In the genomic region with DNA sequence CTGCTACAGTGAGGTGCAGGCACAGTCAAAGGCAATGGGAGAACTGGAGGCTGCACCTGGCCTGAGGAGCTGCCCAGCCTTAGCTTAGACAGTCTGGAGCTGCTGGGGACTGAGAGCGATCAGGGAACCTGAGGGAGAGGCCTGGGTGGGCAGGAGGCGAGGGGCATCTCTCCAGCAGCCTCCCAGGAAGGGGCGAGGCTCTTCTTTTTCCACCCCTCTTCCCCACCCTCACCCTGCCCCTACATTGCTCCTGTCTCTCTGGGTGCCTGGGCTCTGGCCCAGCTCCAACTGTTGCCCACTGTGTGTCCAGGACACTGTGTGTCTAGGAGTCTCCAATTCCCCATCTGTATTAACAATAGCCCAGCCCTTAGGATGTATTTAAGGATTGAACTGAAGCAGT, we compare ENCODE assay signal across 39 cellular contexts. TPM values are rescaled to one million over a fixed set of nuclear protein-coding genes. Genes with fewer than 3 reads are reported as not detected.
"Had no signal": no experiment of that assay in that cellular context is flagged by ENCODE, and none has a peak within 500 bp of the region (broad histone marks: within the 10 kb centered on the region; RNA-seq: fewer than 3 reads in every experiment).

No MANE protein-coding gene starts in this region.

- H3K4me1 ChIP-seq: breast epithelium had no signal

- H3K4me3 ChIP-seq: ascending aorta, breast epithelium, cardiac muscle cell, coronary artery, esophagus squamous epithelium, gastroesophageal sphincter had no signal

- DNase-seq: activated CD4-positive, alpha-beta memory T cell treated with anti-CD3 and anti-CD28 coated beads for 36 hours; activated CD4-positive, alpha-beta T cell treated with anti-CD3 and anti-CD28 coated beads for 36 hours; activated CD4-positive, alpha-beta T cell treated with anti-CD3 and anti-CD28 coated beads, Interleukin-2, amount 10 ng/mL, durations not matched to agents 24 days and 14 days; activated CD4-positive, CD25-positive, alpha-beta regulatory T cell; activated CD4-positive, CD25-positive, alpha-beta regulatory T cell treated with anti-CD3 and anti-CD28 coated beads, Interleukin-2, amount 50 U/mL, for 72 hours; activated CD8-positive, alpha-beta memory T cell treated with anti-CD3 and anti-CD28 coated beads, Interleukin-2, amount 10 ng/mL, durations not matched to agents 7 days and 5 days; activated CD8-positive, alpha-beta memory T cell treated with anti-CD3 and anti-CD28 coated beads, Interleukin-2, amount 50 U/mL, for 4 hours; activated CD8-positive, alpha-beta T cell treated with anti-CD3 and anti-CD28 coated beads, Interleukin-2, amount 10 ng/mL, durations not matched to agents 7 days and 5 days; activated effector memory CD4-positive, alpha-beta T cell treated with anti-CD3 and anti-CD28 coated beads, Interleukin-2, amount 50 U/mL, for 16 hours; activated naive CD4-positive, alpha-beta T cell; activated naive CD4-positive, alpha-beta T cell treated with anti-CD3 and anti-CD28 coated beads, Interleukin-2, amount 10 ng/mL, durations not matched to agents 7 days and 5 days; activated naive CD8-positive, alpha-beta T cell treated with anti-CD3 and anti-CD28 coated beads, Interleukin-2, amount 10 ng/mL, durations not matched to agents 7 days and 5 days; activated T-cell treated with anti-CD3 and anti-CD28 coated beads, Interleukin-2, amount 50 U/mL, for 1 hour; activated T-cell treated with anti-CD3 and anti-CD28 coated beads, Interleukin-2, amount 50 U/mL, for 48 hours; central memory CD4-positive, alpha-beta T cell; cerebellar nuclear complex; dermis blood vessel endothelial cell; effector CD4-positive, alpha-beta T cell; effector memory CD8-positive, alpha-beta T cell; erythroblast; esophagus squamous epithelium; foreskin melanocyte; T-helper 1 cell; T-helper 17 cell; T1000 had no signal

- H3K36me3 Mint-ChIP-seq: activated CD4-positive, alpha-beta memory T cell treated with anti-CD3 and anti-CD28 coated beads for 36 hours; activated naive CD4-positive, alpha-beta T cell treated with anti-CD3 and anti-CD28 coated beads, Interleukin-2, amount 10 ng/mL, durations not matched to agents 7 days and 5 days; activated naive CD4-positive, alpha-beta T cell treated with anti-CD3 and anti-CD28 coated beads, Interleukin-2, amount 50 U/mL, for 72 hours; brain had no signal

- H3K36me3 ChIP-seq: ascending aorta, breast epithelium, cardiac muscle cell, esophagus squamous epithelium, gastroesophageal sphincter had no signal

- H3K27ac ChIP-seq: ascending aorta, breast epithelium, cardiac muscle cell, coronary artery, esophagus squamous epithelium, gastroesophageal sphincter had no signal

- H3K9me3 Mint-ChIP-seq: activated CD4-positive, alpha-beta memory T cell treated with anti-CD3 and anti-CD28 coated beads for 36 hours; activated naive CD4-positive, alpha-beta T cell treated with anti-CD3 and anti-CD28 coated beads, Interleukin-2, amount 10 ng/mL, durations not matched to agents 7 days and 5 days; activated naive CD4-positive, alpha-beta T cell treated with anti-CD3 and anti-CD28 coated beads, Interleukin-2, amount 50 U/mL, for 72 hours; activated T-helper 2 cell treated with anti-CD3 and anti-CD28 coated beads, Interferon-gamma antibody, Interleukin-2, Interleukin-4, amounts not matched to agents 10 μg/mL and 5 μg/mL and 100 μg/mL, durations not matched to agents 14 hours and 24 hours and 36 hours; effector memory CD8-positive, alpha-beta T cell; T-helper 2 cell treated with Interferon-gamma antibody and Interleukin-4, amounts not matched to agents 5 μg/mL and 100 μg/mL, for 36 hours had no signal

- ATAC-seq: activated CD4-positive, alpha-beta T cell treated with anti-CD3 and anti-CD28 coated beads for 36 hours; activated CD8-positive, alpha-beta memory T cell treated with anti-CD3 and anti-CD28 coated beads, Interleukin-2, amount 10 ng/mL, durations not matched to agents 7 days and 5 days; activated CD8-positive, alpha-beta T cell treated with anti-CD3 and anti-CD28 coated beads, Interleukin-2, amount 10 ng/mL, durations not matched to agents 7 days and 5 days; activated naive CD4-positive, alpha-beta T cell treated with anti-CD3 and anti-CD28 coated beads, Interleukin-2, amount 50 U/mL, for 72 hours; effector memory CD8-positive, alpha-beta T cell; gastroesophageal sphincter; T-helper 17 cell had no signal

- H3K4me1 Mint-ChIP-seq: activated CD4-positive, alpha-beta T cell treated with anti-CD3 and anti-CD28 coated beads for 36 hours; activated naive CD4-positive, alpha-beta T cell treated with anti-CD3 and anti-CD28 coated beads, Interleukin-2, amount 10 ng/mL, durations not matched to agents 7 days and 5 days had no signal

- H3K4me3 Mint-ChIP-seq: activated CD4-positive, alpha-beta memory T cell treated with anti-CD3 and anti-CD28 coated beads for 36 hours; activated CD4-positive, alpha-beta T cell treated with anti-CD3 and anti-CD28 coated beads for 36 hours; activated CD4-positive, alpha-beta T cell treated with anti-CD3 and anti-CD28 coated beads, Interleukin-2, amount 10 ng/mL, durations not matched to agents 24 days and 14 days; activated CD8-positive, alpha-beta memory T cell treated with anti-CD3 and anti-CD28 coated beads, Interleukin-2, amount 10 ng/mL, durations not matched to agents 7 days and 5 days; activated CD8-positive, alpha-beta T cell treated with anti-CD3 and anti-CD28 coated beads, Interleukin-2, amount 10 ng/mL, durations not matched to agents 7 days and 5 days; activated naive CD4-positive, alpha-beta T cell treated with anti-CD3 and anti-CD28 coated beads, Interleukin-2, amount 10 ng/mL, durations not matched to agents 7 days and 5 days; activated naive CD8-positive, alpha-beta T cell treated with anti-CD3 and anti-CD28 coated beads, Interleukin-2, amount 10 ng/mL, durations not matched to agents 7 days and 5 days; activated T-helper 1 cell treated with anti-CD3 and anti-CD28 coated beads, Interleukin-12 subunit alpha, Interleukin-12 subunit beta, Interleukin-2, Interleukin-4 antibody, amounts not matched to agents 30 ng/mL and 10 ng/mL and 1 ng/mL, durations not matched to agents 14 hours and 24 hours and 36 hours; brain; effector memory CD8-positive, alpha-beta T cell; T-helper 17 cell; T-helper 2 cell treated with Interferon-gamma antibody and Interleukin-4, amounts not matched to agents 5 μg/mL and 100 μg/mL, for 36 hours had no signal

- H3K9me3 ChIP-seq: ascending aorta, breast epithelium, esophagus squamous epithelium, gastroesophageal sphincter had no signal

- H3K27me3 Mint-ChIP-seq: activated CD4-positive, alpha-beta memory T cell treated with anti-CD3 and anti-CD28 coated beads for 36 hours; activated CD4-positive, alpha-beta T cell treated with anti-CD3 and anti-CD28 coated beads for 36 hours; activated CD4-positive, alpha-beta T cell treated with anti-CD3 and anti-CD28 coated beads, Interleukin-2, amount 10 ng/mL, durations not matched to agents 24 days and 14 days; activated CD8-positive, alpha-beta memory T cell treated with anti-CD3 and anti-CD28 coated beads, Interleukin-2, amount 10 ng/mL, durations not matched to agents 7 days and 5 days; activated naive CD8-positive, alpha-beta T cell treated with anti-CD3 and anti-CD28 coated beads, Interleukin-2, amount 10 ng/mL, durations not matched to agents 7 days and 5 days; effector memory CD8-positive, alpha-beta T cell had no signal

- H3K27ac Mint-ChIP-seq: activated CD4-positive, alpha-beta memory T cell treated with anti-CD3 and anti-CD28 coated beads for 36 hours; activated CD4-positive, alpha-beta T cell treated with anti-CD3 and anti-CD28 coated beads for 36 hours; activated CD4-positive, alpha-beta T cell treated with anti-CD3 and anti-CD28 coated beads, Interleukin-2, amount 10 ng/mL, durations not matched to agents 24 days and 14 days; activated CD8-positive, alpha-beta memory T cell treated with anti-CD3 and anti-CD28 coated beads, Interleukin-2, amount 10 ng/mL, durations not matched to agents 7 days and 5 days; activated naive CD4-positive, alpha-beta T cell treated with anti-CD3 and anti-CD28 coated beads, Interleukin-2, amount 10 ng/mL, durations not matched to agents 7 days and 5 days; activated naive CD8-positive, alpha-beta T cell treated with anti-CD3 and anti-CD28 coated beads, Interleukin-2, amount 10 ng/mL, durations not matched to agents 7 days and 5 days; activated T-helper 1 cell treated with anti-CD3 and anti-CD28 coated beads, Interleukin-12 subunit alpha, Interleukin-12 subunit beta, Interleukin-2, Interleukin-4 antibody, amounts not matched to agents 30 ng/mL and 10 ng/mL and 1 ng/mL, durations not matched to agents 14 hours and 24 hours and 36 hours; activated T-helper 2 cell treated with anti-CD3 and anti-CD28 coated beads, Interferon-gamma antibody, Interleukin-2, Interleukin-4, amounts not matched to agents 10 μg/mL and 5 μg/mL and 100 μg/mL, durations not matched to agents 14 hours and 24 hours and 36 hours; T-helper 17 cell; T-helper 2 cell treated with Interferon-gamma antibody and Interleukin-4, amounts not matched to agents 5 μg/mL and 100 μg/mL, for 36 hours had no signal

- H3K27me3 ChIP-seq: ascending aorta, breast epithelium, cardiac muscle cell, esophagus squamous epithelium, gastroesophageal sphincter had no signal

RNA-seq across cellular contexts. Expression of a gene that starts 36.9 kb away (rescaled TPM):
- total RNA-seq: activated CD4-positive, alpha-beta memory T cell treated with anti-CD3 and anti-CD28 coated beads for 36 hours; activated CD4-positive, alpha-beta T cell treated with anti-CD3 and anti-CD28 coated beads for 36 hours; activated CD4-positive, alpha-beta T cell treated with anti-CD3 and anti-CD28 coated beads, Interleukin-2, amount 10 ng/mL, durations not matched to agents 24 days and 14 days; activated CD8-positive, alpha-beta memory T cell treated with anti-CD3 and anti-CD28 coated beads for 36 hours; activated CD8-positive, alpha-beta memory T cell treated with anti-CD3 and anti-CD28 coated beads, Interleukin-2, amount 10 ng/mL, durations not matched to agents 7 days and 5 days; activated CD8-positive, alpha-beta T cell treated with anti-CD3 and anti-CD28 coated beads, Interleukin-2, amount 10 ng/mL, durations not matched to agents 7 days and 5 days; activated naive CD4-positive, alpha-beta T cell treated with anti-CD3 and anti-CD28 coated beads, Interleukin-2, amount 50 U/mL, for 72 hours; activated naive CD8-positive, alpha-beta T cell treated with anti-CD3 and anti-CD28 coated beads, Interleukin-2, amount 10 ng/mL, durations not matched to agents 7 days and 5 days; activated T-helper 1 cell treated with anti-CD3 and anti-CD28 coated beads, Interleukin-12 subunit alpha, Interleukin-12 subunit beta, Interleukin-2, Interleukin-4 antibody, amounts not matched to agents 30 ng/mL and 10 ng/mL and 1 ng/mL, durations not matched to agents 14 hours and 24 hours and 36 hours; activated T-helper 2 cell treated with anti-CD3 and anti-CD28 coated beads, Interferon-gamma antibody, Interleukin-2, Interleukin-4, amounts not matched to agents 10 μg/mL and 5 μg/mL and 100 μg/mL, durations not matched to agents 14 hours and 24 hours and 36 hours; ascending aorta; breast epithelium; cardiac muscle cell; dermis blood vessel endothelial cell; esophagus squamous epithelium; fibroblast of lung; fibroblast of villous mesenchyme; gastroesophageal sphincter; glomerular endothelial cell; T-helper 17 cell had no signal
- polyA plus RNA-seq: cardiac muscle cell, fibroblast of lung had no signal
